8 cellular contexts compared by ENCODE assay signal in the genomic region with DNA sequence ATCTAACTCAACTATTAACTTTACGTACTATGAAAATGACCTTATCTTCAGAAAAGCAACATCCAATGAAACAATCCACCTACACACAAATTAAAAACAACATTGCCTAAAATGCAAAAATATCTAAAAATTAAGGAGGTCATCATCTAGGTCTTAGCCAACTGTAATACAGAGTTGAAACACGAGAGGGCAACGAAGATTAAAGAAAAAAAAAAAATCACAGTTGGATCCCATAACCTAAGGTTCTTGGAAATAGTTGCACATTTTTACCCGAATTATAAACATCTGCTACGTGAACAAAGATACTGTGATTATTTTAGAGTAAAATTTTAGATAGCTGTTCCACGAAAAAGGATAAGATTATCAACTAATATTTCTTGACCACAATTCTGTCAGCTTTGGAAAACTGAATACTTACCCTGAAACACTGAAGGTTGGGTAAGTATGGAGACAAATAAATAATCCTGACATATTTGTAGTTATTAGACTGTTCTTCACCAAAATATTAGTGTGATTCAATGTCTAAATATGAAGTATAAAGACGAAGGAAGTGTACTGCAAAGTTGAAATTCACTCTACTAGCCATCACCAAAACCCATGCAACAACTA.
DNase-seq lines count a peak whose midpoint lies in the region; ATAC-seq and TF ChIP-seq lines count a peak whose summit lies in the region.

No MANE protein-coding gene starts in this region.

- no peaks in the 10 kb centered on the region for H3K9me2 ChIP-seq in SU-DHL-6 (replicated peaks; ENCODE audit: insufficient read depth, low read length)

- H3K4me2 ChIP-seq in SU-DHL-6 (ENCODE audit: low read depth, low read length, poor library complexity, severe bottlenecking) = no peak overlapping the region

- peak; percentile 52 to 58 for DNase-seq in AML-193 (lab: John Stamatoyannopoulos, UW)
- DNase-seq in H4 (ENCODE audit: low spot score) = peak; percentile 31
- DNase-seq in glomerular visceral epithelial cell (ENCODE audit: extremely low spot score) = peak; percentile 42
- no peak for DNase-seq in spleen
- DNase-seq in activated T-cell treated with anti-CD3 and anti-CD28 coated beads, Interleukin-2, amount 50 U/mL, for 4 hours = no peak
- no peak for DNase-seq in NCI-H774 (lab: John Stamatoyannopoulos, UW)

- TF ChIP-seq POLR2A in spleen (IDR thresholded peaks at IDR 0.05) = no peak

- no peak overlapping the region for H3K9ac ChIP-seq in SU-DHL-6 (ENCODE audit: low read length)

- ATAC-seq in HG03108 (IDR thresholded peaks at IDR 0.05; ENCODE audit: unreplicated experiment) = no peak
- ATAC-seq in activated T-cell treated with anti-CD3 and anti-CD28 coated beads, Interleukin-2, amount 50 U/mL, for 4 hours = no peak

- H3K36me3 Mint-ChIP-seq in activated T-cell treated with anti-CD3 and anti-CD28 coated beads, Interleukin-2, amount 50 U/mL, for 4 hours (ENCODE audit: insufficient read depth) = peaks cover 21% of the 10 kb centered on the region

- WGBS in spleen, 5 donors = 26 to 40% (median 30%) methylated on average over 7 of the region's 7 CpGs

- H3K27me3 Mint-ChIP-seq in activated T-cell treated with anti-CD3 and anti-CD28 coated beads, Interleukin-2, amount 50 U/mL, for 4 hours (ENCODE audit: low read depth) = no peaks in the 10 kb centered on the region

- H3K79me2 ChIP-seq in SU-DHL-6 (ENCODE audit: insufficient read depth, low read length) = no peaks in the 10 kb centered on the region

- intact Hi-C loops in spleen (cut with DNase I; ENCODE audit: low total_unique reads) = loop anchor here (5.0 to 10.0 kb wide), 2 partner anchors 147 to 625 kb away; no protein-coding TSS in a partner anchor

- H3K9me3 Mint-ChIP-seq in activated T-cell treated with anti-CD3 and anti-CD28 coated beads, Interleukin-2, amount 50 U/mL, for 4 hours = no peaks in the 10 kb centered on the region

- H2AFZ ChIP-seq in SU-DHL-6 (ENCODE audit: low read depth, low read length, severe bottlenecking) = no peak overlapping the region

- H3F3A ChIP-seq in SU-DHL-6 (ENCODE audit: insufficient read depth) = no peaks in the 10 kb centered on the region

- H3K9me3 ChIP-seq in SU-DHL-6 (ENCODE audit: insufficient read depth, low read length) (no peaks in the 10 kb centered on the region), spleen (no peaks in the 10 kb centered on the region)

- H3K27ac ChIP-seq in SU-DHL-6 (ENCODE audit: low read depth, low read length) = no peak overlapping the region
- peak overlapping the region in 2 of 8 donors; percentile 12 to 20 for H3K27ac ChIP-seq in spleen

- H4K20me1 ChIP-seq in SU-DHL-6 (ENCODE audit: low read depth, low read length) = no peaks in the 10 kb centered on the region

- H3K4me3 Mint-ChIP-seq in activated T-cell treated with anti-CD3 and anti-CD28 coated beads, Interleukin-2, amount 50 U/mL, for 4 hours = no peak overlapping the region

- peaks cover 47% of the 10 kb centered on the region for H3K4me1 Mint-ChIP-seq in activated T-cell treated with anti-CD3 and anti-CD28 coated beads, Interleukin-2, amount 50 U/mL, for 4 hours (ENCODE audit: low read depth)

- H3K4me3 ChIP-seq in SU-DHL-6 (ENCODE audit: insufficient read depth, low read length, poor library complexity, severe bottlenecking) (no peak overlapping the region), spleen (no peak overlapping the region)

- peaks cover 30 to 100% (median 70%) of the 10 kb centered on the region in 6 donors for H3K4me1 ChIP-seq in spleen

- TF ChIP-seq CTCF in SU-DHL-6 (IDR thresholded peaks at IDR 0.05; ENCODE audit: insufficient read depth, low read length, poor library complexity, severe bottlenecking) (peak; percentile 48), spleen (IDR thresholded peaks at IDR 0.05 in 8 of 11, conservative IDR thresholded peaks at IDR 0.05 in 3 of 11) (peak; percentile 50 to 87 (median 72))

- H3K27me3 ChIP-seq in SU-DHL-6 (ENCODE audit: low read length) (no peaks in the 10 kb centered on the region), spleen (replicated peaks in 1 of 7) (no peaks in the 10 kb centered on the region)

- H3K36me3 ChIP-seq in SU-DHL-6 (ENCODE audit: low read length) (no peaks in the 10 kb centered on the region), spleen (peaks cover 0 to 37% (median 21%) of the 10 kb centered on the region in 6 donors)

Comparison
In these comparisons a context has a peak if more than half of its experiments do, and no peak if none do; other contexts are left out.
1. DNase-seq: peak in AML-193 (2 of 2), H4 (single experiment) and glomerular visceral epithelial cell (single experiment); none in spleen (single experiment), activated T-cell treated with anti-CD3 and anti-CD28 coated beads, Interleukin-2, amount 50 U/mL, for 4 hours (single experiment) and NCI-H774 (single experiment).